ENCODE assay signal across 9 cellular contexts in the genomic region with DNA sequence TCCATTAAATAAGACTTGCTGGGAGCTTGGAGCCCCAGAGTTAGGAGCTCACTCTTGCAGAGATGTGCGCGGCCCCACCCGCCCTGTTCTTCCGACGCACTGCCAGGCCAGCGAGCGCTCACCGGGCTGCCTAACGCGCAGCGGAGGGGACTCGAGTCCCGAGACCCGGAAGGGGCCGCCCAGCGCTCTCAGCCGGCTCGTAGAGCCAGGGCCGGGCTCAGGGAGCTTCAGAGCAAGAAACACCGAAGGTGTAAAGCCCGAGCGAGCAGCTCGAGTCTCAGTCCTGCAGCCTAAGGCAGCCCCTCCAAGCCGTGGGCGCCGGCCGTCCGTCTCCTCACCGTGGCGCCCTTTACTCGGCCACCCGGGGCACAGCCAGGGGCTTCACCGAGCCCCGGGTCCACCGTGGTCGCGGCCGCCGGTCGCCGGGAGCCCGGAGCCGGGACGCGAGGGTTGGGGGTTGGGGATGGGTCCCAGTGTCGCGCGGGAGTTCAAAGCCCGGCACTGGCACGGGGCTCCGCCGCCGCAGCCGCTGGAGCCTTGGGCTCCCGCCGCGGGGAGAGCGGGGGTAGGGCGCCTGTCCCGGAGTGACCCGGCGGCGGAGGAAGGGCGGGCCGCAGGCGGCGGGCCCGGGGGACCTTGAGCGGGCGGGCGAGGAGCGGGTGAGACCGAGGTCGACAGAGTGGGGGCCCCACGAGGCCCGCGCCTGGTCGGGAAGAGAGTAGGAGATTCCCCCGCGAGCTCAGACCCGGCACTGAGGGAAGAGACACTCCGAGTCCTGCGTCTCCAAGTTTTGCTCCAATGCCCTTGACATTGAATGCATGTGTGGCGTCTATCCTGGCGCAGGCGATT. TPM values are rescaled to one million over a fixed set of nuclear protein-coding genes. Genes with fewer than 3 reads are reported as not detected.
DNase-seq lines count a peak whose midpoint lies in the region; ATAC-seq, FAIRE-seq and TF ChIP-seq lines count a peak whose summit lies in the region.
"Had no signal": no experiment of that assay in that cellular context is flagged by ENCODE, and none has a peak within 500 bp of the region (broad histone marks: within the 10 kb centered on the region; RNA-seq: fewer than 3 reads in every experiment).

No MANE protein-coding gene starts in this region.

- RAD21 ChIA-PET in GM12878 (lab: Charles Lee; ENCODE audit: unreplicated experiment), result no interaction called here

- in situ Hi-C loops in GM12878 (cut with MboI), result no loop called here

- CTCF ChIA-PET in GM12878 (lab: Yijun Ruan, JAX), result interaction anchor here (1.4 kb wide), 1 partner anchor 159 kb away, joined by 3 read pairs; no protein-coding TSS in a partner anchor

- POLR2A ChIA-PET in GM12878 (lab: Charles Lee), result no interaction called here

- H2AFZ ChIP-seq in GM12878 (ENCODE audit: control insufficient read depth, low read depth, low read length), result no peak overlapping the region

- H3K9ac ChIP-seq in BLaER1 (peak overlapping the region; percentile 68; the same call in 1 of the 2 replicates), GM12878 (ENCODE audit: control insufficient read depth, insufficient read depth, low read length) (no peak overlapping the region), iPS-15b (ENCODE audit: low read depth, low read length) (peak overlapping the region; percentile 55)

- H3K4me1 ChIP-seq in BLaER1 (peaks cover 9% of the 10 kb centered on the region; the same call in 1 of the 2 replicates), GM12878 (ENCODE audit: control insufficient read depth, insufficient read depth, low read length) (no peaks in the 10 kb centered on the region), iPS-15b (ENCODE audit: control insufficient read depth, insufficient read depth, low read length) (peaks cover 23% of the 10 kb centered on the region)

- peak; percentile 49 for ATAC-seq in GM12878

- H3K4me3 ChIP-seq in BLaER1, result peak overlapping the region; percentile 69
- no peak overlapping the region for H3K4me3 ChIP-seq in GM12878
- peak overlapping the region; percentile 68 for H3K4me3 ChIP-seq in iPS-15b (ENCODE audit: low read depth, low read length)

- BruUV-seq in GM12878 (replicated peaks; lab: Mats Ljungman, UMichigan), result no TSS peak

- TF ChIP-seq EP300 in GM12878 (IDR thresholded peaks at IDR 0.05; ENCODE audit: borderline replicate concordance in 1 of 2, control insufficient read depth in 1 of 2, low read depth in 2 of 2, low read length in 2 of 2), result no peak

- 6% methylated on average over 63 of the region's 86 CpGs for WGBS in GM12878 (ENCODE audit: insufficient coverage, insufficient replicate concordance, low lambda C conversion rate, missing lambda C conversion rate)

- H3K27ac ChIP-seq in BLaER1, result peak overlapping the region; percentile 71
- no peak overlapping the region for H3K27ac ChIP-seq in GM12878 (ENCODE audit: control insufficient read depth, insufficient read depth)

- peak; percentile 55 for DNase-seq in HK-2 (ENCODE audit: unreplicated experiment)
- no peak for DNase-seq in GM12878 (ENCODE audit: low read depth, low spot score)
- DNase-seq in retina, result peak; percentile 87
- DNase-seq in SKM-1 (lab: John Stamatoyannopoulos, UW; ENCODE audit: unreplicated experiment), result no peak
- no peak for DNase-seq in effector CD8-positive, alpha-beta T cell (lab: John Stamatoyannopoulos, UW)
- DNase-seq in effector CD4-positive, alpha-beta T cell, result no peak

- H3K4me2 ChIP-seq in BLaER1 (peak overlapping the region; percentile 69), GM12878 (ENCODE audit: control insufficient read depth, insufficient read depth) (no peak overlapping the region)

- H4K20me1 ChIP-seq in BLaER1 (no peaks in the 10 kb centered on the region), GM12878 (ENCODE audit: control insufficient read depth, insufficient read depth) (no peaks in the 10 kb centered on the region)

- H3K9me3 ChIP-seq in BLaER1 (peaks cover 9% of the 10 kb centered on the region; the same call in 1 of the 2 replicates), GM12878 (replicated peaks; ENCODE audit: control insufficient read depth, insufficient read depth, low read length) (no peaks in the 10 kb centered on the region), iPS-15b (ENCODE audit: control insufficient read depth, insufficient read depth, low read length) (no peaks in the 10 kb centered on the region)

- no peaks in the 10 kb centered on the region for H3K79me2 ChIP-seq in GM12878 (ENCODE audit: control insufficient read depth, insufficient read depth, low read length)

- no peak for TF ChIP-seq CTCF in GM12878 (IDR thresholded peaks at IDR 0.05 in 2 of 3, conservative IDR thresholded peaks at IDR 0.05 in 1 of 3; ENCODE audit: control insufficient read depth in 2 of 3, extremely low read depth in 1 of 3, insufficient read depth in 1 of 3, low read depth in 3 of 3, low read length in 3 of 3)

- intact Hi-C loops in GM12878 (cut with micrococcal nuclease; ENCODE audit: unreplicated experiment), result no loop called here

- no peaks in the 10 kb centered on the region for H3K27me3 ChIP-seq in BLaER1
- H3K27me3 ChIP-seq in GM12878 (replicated peaks in 1 of 2; ENCODE audit: control insufficient read depth in 2 of 2, insufficient read depth in 2 of 2, low read length in 1 of 2), result peaks cover 8 to 15% of the 10 kb centered on the region in 2 experiments
- H3K27me3 ChIP-seq in iPS-15b (ENCODE audit: control insufficient read depth, insufficient read depth, low read length), result peaks cover 55% of the 10 kb centered on the region

- SMC1A ChIA-PET in GM12878 (lab: Charles Lee; ENCODE audit: uncharacterized antibody, unreplicated experiment), result no interaction called here

- FAIRE-seq in GM12878 (lab: Jason Lieb, UNC), result no peak
- FAIRE-seq: islet of Langerhans had no signal

- TF ChIP-seq RAD21 in GM12878 (IDR thresholded peaks at IDR 0.05; ENCODE audit: insufficient read depth, low read depth, low read length), result no peak

- TF ChIP-seq POLR2A in GM12878 (IDR thresholded peaks at IDR 0.05; ENCODE audit: low read depth, low read length), result no peak

- no peaks in the 10 kb centered on the region for H3K36me3 ChIP-seq in BLaER1
- H3K36me3 ChIP-seq in GM12878 (ENCODE audit: control insufficient read depth in 2 of 2, insufficient read depth in 2 of 2, low read length in 1 of 2), result no peaks in the 10 kb centered on the region
- H3K36me3 ChIP-seq in iPS-15b (ENCODE audit: control insufficient read depth, insufficient read depth, low read length), result no peaks in the 10 kb centered on the region

TF ChIP-seq in GM12878, 131 proteins besides CTCF, POLR2A, EP300 and RAD21:
- no peak for TF ChIP-seq IRF4 (IDR thresholded peaks at IDR 0.05; ENCODE audit: low read depth, low read length)
- TF ChIP-seq SUZ12 (IDR thresholded peaks at IDR 0.05; ENCODE audit: unreplicated experiment), result peak; percentile 43
- no peak for TF ChIP-seq YY1 (IDR thresholded peaks at IDR 0.05; ENCODE audit: low read depth, low read length)

RNA-seq across cellular contexts. Expression of a gene that starts 26.9 kb away (rescaled TPM):
- total RNA-seq in GM12878 (2013; cell fraction: nucleolus; rRNA removed), result not detected in 2 replicates
- total RNA-seq in GM12878 (2014; rRNA removed), result not detected in 2 replicates
- not detected in 2 replicates for total RNA-seq in GM12878 (2014; rRNA removed; fragmentation: Illumina TruSeq; extraction: Trizol)
- total RNA-seq in GM12878 (2021), result 0.05 TPM in 1 of 2 replicates, not detected in the other
- polyA plus RNA-seq in GM12878 (2011; ENCODE audit: low read depth), result not detected
- polyA plus RNA-seq in GM12878 (2011; rRNA removed), result not detected in 2 replicates
- not detected in 2 replicates for polyA plus RNA-seq in GM12878 (2011; cell fraction: cytosol; rRNA removed)
- polyA plus RNA-seq in GM12878 (2011; cell fraction: nucleus; rRNA removed), result not detected in 2 replicates
- not detected in 2 replicates for polyA plus RNA-seq in GM12878 (2012)
- not detected in 2 replicates for polyA plus RNA-seq in GM12878 (2014; fragmentation: Illumina TruSeq; extraction: Trizol)
- polyA plus RNA-seq in GM12878 (2014; fragmentation: Nextera tagmentation; extraction: Ambion mirVana), result not detected
- not detected in 2 replicates for polyA plus RNA-seq in GM12878 (2014; rRNA removed)
- polyA plus RNA-seq in GM12878 (2016; fragmentation: Nextera tagmentation; extraction: Ambion mirVana), result not detected
- not detected in 2 replicates for polyA minus RNA-seq in GM12878 (2011; rRNA and poly(A)+ RNA removed)
- not detected in 2 replicates for polyA minus RNA-seq in GM12878 (2011; cell fraction: cytosol; rRNA and poly(A)+ RNA removed)
- polyA minus RNA-seq in GM12878 (2011; cell fraction: nucleus; rRNA and poly(A)+ RNA removed), result not detected in 2 replicates

Comparison
In these comparisons a context has a peak if more than half of its experiments do, and no peak if none do; other contexts are left out.
1. DNase-seq: peak in HK-2 (single experiment) and retina (single experiment); none in GM12878 (single experiment), SKM-1 (single experiment), effector CD8-positive, alpha-beta T cell (single experiment) and effector CD4-positive, alpha-beta T cell (single experiment).